In genomic region chr22:27671413-27671721, GRCh38 we compare ENCODE assay signal across 1 cellular context.
A peak's percentile ranks its signal among the peaks of the same experiment; 100 is the strongest.
TF ChIP-seq lines count a peak whose summit lies in the region.

No MANE protein-coding gene starts in this region.

TF ChIP-seq in H1, 55 proteins besides CTCF, POLR2A, EP300 and RAD21:
- no peak for TF ChIP-seq SP1 (IDR thresholded peaks at IDR 0.05; ENCODE audit: low read depth, low read length)
- peak; percentile 2; the same call in 1 of the 2 replicates for TF ChIP-seq KDM1A (IDR thresholded peaks at IDR 0.05; ENCODE audit: borderline replicate concordance, low read length)
- no peak for TF ChIP-seq HDAC2 (IDR thresholded peaks at IDR 0.05; ENCODE audit: borderline replicate concordance in 1 of 2, low read depth in 2 of 2, low read length in 2 of 2)
